In the genomic region with DNA sequence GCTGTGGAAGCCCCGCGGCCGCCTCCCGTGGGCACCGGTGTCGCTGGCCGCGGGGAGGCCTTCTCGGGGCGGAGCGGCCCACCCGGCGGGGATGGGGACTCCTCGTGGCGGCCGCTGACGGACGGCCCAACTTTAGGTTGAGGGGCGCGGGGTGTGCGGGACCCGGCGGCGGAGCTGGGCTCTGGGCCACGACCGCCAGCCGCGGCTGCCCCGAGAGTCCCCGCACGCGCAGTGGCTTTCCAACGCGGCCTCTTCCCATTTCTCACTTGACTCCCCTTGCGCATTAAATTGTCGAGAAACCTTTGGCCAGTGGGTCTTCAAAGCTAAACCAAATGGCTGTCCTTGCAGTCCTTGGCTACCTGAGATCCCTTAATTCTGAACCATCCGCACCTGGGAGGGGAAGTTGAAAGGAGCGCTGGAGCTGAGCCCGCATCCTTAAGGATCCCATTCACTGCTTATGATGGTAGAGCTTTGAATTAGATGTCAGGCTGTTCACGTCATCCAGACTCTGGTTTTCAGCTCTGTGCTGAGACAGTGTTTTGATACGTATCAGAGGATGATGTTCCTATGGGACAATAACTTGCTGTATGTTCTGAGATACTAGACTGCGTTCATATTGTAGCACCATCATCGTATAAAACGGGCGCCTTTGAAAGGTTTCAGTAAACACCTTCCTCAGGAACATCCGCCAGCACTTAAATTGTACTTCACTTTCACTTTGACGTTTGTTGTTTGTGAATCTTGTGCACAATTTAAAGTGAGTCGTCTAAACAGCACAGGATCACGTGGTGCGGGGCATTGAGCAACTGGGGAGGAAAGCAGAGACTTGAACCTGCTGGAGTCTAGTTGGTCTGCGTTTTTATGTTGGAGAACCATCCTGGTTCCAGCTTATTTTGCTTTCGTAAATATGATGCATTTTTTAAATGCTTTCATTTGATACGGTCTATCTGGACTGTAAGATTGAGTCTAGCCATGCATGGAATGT, we compare ENCODE assay signal across 8 cellular contexts. TPM values are rescaled to one million over a fixed set of nuclear protein-coding genes. Genes with fewer than 3 reads are reported as not detected.
DNase-seq lines count a peak whose midpoint lies in the region; ATAC-seq and TF ChIP-seq lines count a peak whose summit lies in the region.

No MANE protein-coding gene starts in this region.

- ATAC-seq in GM19372 (IDR thresholded peaks at IDR 0.05; ENCODE audit: low read depth, unreplicated experiment), result peak; percentile 35
- no peak for ATAC-seq in HG03520 (IDR thresholded peaks at IDR 0.05; ENCODE audit: unreplicated experiment)

- peak overlapping the region; percentile 93 for H3K4me2 ChIP-seq in smooth muscle cell

- intact Hi-C loops in CD14-positive monocyte (cut with micrococcal nuclease) (loop anchor here in 1 of 2 donors (10.0 kb wide), 2 partner anchors 101 to 161 kb away; no protein-coding TSS in a partner anchor), breast epithelium (cut with DNase I; ENCODE audit: low total_unique reads) (no loop called here)

- WGBS in smooth muscle cell (ENCODE audit: low lambda C conversion rate), result 19% methylated on average over 40 of the region's 53 CpGs

- H3K9me3 ChIP-seq in breast epithelium (no peaks in the 10 kb centered on the region), smooth muscle cell (replicated peaks; ENCODE audit: low read depth) (no peaks in the 10 kb centered on the region)

- peak; percentile 88 for DNase-seq in CD14-positive monocyte (ENCODE audit: low spot score)
- peak; percentile 40 for DNase-seq in HuH-7.5 (ENCODE audit: low spot score)
- DNase-seq in breast epithelium (ENCODE audit: low spot score in 2 of 2), result peak in 1 of 2 donors; percentile 68
- DNase-seq in inferior parietal cortex (ENCODE audit: extremely low spot score), result peak; percentile 84
- DNase-seq in smooth muscle cell (lab: John Stamatoyannopoulos, UW; ENCODE audit: unreplicated experiment), result no peak

- H3K27ac ChIP-seq in breast epithelium (peak overlapping the region; percentile 98 to 100), smooth muscle cell (ENCODE audit: low read depth) (peak overlapping the region; percentile 81)

- H4K20me1 ChIP-seq in smooth muscle cell (ENCODE audit: low read depth), result no peaks in the 10 kb centered on the region

- H2AFZ ChIP-seq in smooth muscle cell (ENCODE audit: low read depth), result peak overlapping the region; percentile 82

- H3K27me3 Mint-ChIP-seq in CD14-positive monocyte (ENCODE audit: low read depth in 3 of 3), result peaks cover 0 to 11% (median 0%) of the 10 kb centered on the region in 3 donors

- H3K79me2 ChIP-seq in smooth muscle cell (ENCODE audit: low read depth), result peaks cover 46% of the 10 kb centered on the region

- peak; percentile 12 for TF ChIP-seq POLR2A in breast epithelium (IDR thresholded peaks at IDR 0.05)

- peak overlapping the region; percentile 81 for H3K9ac ChIP-seq in smooth muscle cell (ENCODE audit: low read depth)

- H3F3A ChIP-seq in smooth muscle cell (ENCODE audit: low read depth), result peaks cover 26% of the 10 kb centered on the region

- H3K27me3 ChIP-seq in breast epithelium, result no peaks in the 10 kb centered on the region
- no peaks in the 10 kb centered on the region for H3K27me3 ChIP-seq in smooth muscle cell (ENCODE audit: low read depth)

- peak overlapping the region; percentile 94 to 97 (median 96) for H3K27ac Mint-ChIP-seq in CD14-positive monocyte

- peaks cover 44% of the 10 kb centered on the region for H3K4me1 Mint-ChIP-seq in CD14-positive monocyte

- H3K36me3 ChIP-seq in breast epithelium, result no peaks in the 10 kb centered on the region
- no peaks in the 10 kb centered on the region for H3K36me3 ChIP-seq in smooth muscle cell (ENCODE audit: low read depth)

- H3K4me1 ChIP-seq in breast epithelium, result peaks cover 0 to 5% of the 10 kb centered on the region in 2 donors
- H3K4me1 ChIP-seq in smooth muscle cell (ENCODE audit: low read depth), result peaks cover 9% of the 10 kb centered on the region

- no peak for TF ChIP-seq CTCF in CD14-positive monocyte (IDR thresholded peaks at IDR 0.05)
- TF ChIP-seq CTCF in WI38 (IDR thresholded peaks at IDR 0.05; ENCODE audit: low read depth, low read length), result no peak
- TF ChIP-seq CTCF in breast epithelium (IDR thresholded peaks at IDR 0.05), result no peak
- TF ChIP-seq CTCF in smooth muscle cell (IDR thresholded peaks at IDR 0.05; ENCODE audit: borderline replicate concordance, insufficient read depth, poor library complexity, severe bottlenecking), result no peak

- H3K36me3 Mint-ChIP-seq in CD14-positive monocyte, result peaks cover 2 to 5% of the 10 kb centered on the region in 2 donors

- peak overlapping the region; percentile 88 to 91 for H3K4me3 Mint-ChIP-seq in CD14-positive monocyte

- peak overlapping the region; percentile 82 for H3K4me3 ChIP-seq in WI38 (ENCODE audit: low read depth, low read length)
- peak overlapping the region; percentile 79 to 94 (median 82) for H3K4me3 ChIP-seq in breast epithelium
- peak overlapping the region; percentile 59 for H3K4me3 ChIP-seq in smooth muscle cell

- no peaks in the 10 kb centered on the region for H3K9me3 Mint-ChIP-seq in CD14-positive monocyte

RNA-seq across cellular contexts. Expression of a gene that starts 0.9 kb away (rescaled TPM):
- polyA plus RNA-seq in CD14-positive monocyte, result 10 to 100 TPM; 19.6 to 29.8 TPM
- 100 to 1,000 TPM in 1 of 3 donors, 10 to 100 TPM in 2; 67.2 to 146 (median 76.8) TPM for total RNA-seq in breast epithelium
- 18.9 and 27.1 TPM in 2 replicates for total RNA-seq in smooth muscle cell
- polyA plus RNA-seq in smooth muscle cell, result 5.7 and 12.5 TPM in 2 replicates

RNA-seq across cellular contexts. Expression of a gene that starts 41.8 kb away (rescaled TPM):
- polyA plus RNA-seq in CD14-positive monocyte (not detected), smooth muscle cell (not detected in 2 replicates)
- total RNA-seq in breast epithelium (not detected), smooth muscle cell (not detected in 2 replicates)
